In the genomic region with DNA sequence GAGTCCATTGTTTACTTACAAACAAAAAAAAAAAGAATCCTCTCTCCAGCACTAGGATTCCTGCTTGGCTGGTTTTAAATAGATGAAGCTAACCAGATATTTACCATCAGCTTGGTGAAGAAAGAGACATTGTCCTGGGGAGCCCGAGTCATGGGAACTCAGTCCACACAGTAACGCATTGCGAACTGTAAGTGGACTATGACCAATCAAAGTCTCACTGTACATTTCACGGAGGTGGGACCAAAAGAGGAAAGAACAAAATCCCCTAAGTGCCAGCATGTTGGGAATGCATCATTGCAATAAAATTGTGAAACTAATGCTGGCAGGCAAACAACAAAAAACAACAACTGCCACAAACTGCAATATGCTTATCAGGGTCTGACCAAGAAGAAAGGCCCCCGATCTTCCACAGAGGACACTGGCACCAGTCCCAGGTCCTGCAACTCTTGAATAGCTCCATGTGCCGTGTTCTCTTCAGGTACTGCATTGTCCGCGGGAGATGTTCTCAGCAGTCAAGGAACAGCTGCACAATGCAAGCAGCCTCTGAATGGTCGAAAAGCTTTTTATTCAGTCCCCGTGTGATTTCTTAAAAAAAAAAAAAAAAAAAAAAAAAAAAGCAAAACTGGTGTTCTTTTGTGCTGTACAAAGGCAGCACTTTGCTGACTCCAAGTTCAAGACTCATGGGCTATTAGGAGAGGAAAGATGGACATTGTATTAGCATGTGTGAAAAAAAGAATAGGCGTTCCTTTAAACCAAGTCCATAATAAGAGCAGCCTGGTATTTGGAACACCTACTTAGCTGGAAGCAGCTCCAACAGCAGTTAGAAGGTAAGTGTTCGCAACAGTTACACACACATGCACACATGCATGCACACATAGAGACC, we compare ENCODE assay signal across 16 cellular contexts. TPM values are rescaled to one million over a fixed set of nuclear protein-coding genes. Genes with fewer than 3 reads are reported as not detected.
DNase-seq lines count a peak whose midpoint lies in the region; ATAC-seq and TF ChIP-seq lines count a peak whose summit lies in the region.
"Had no signal": no experiment of that assay in that cellular context is flagged by ENCODE, and none has a peak within 500 bp of the region (broad histone marks: within the 10 kb centered on the region; RNA-seq: fewer than 3 reads in every experiment).

No MANE protein-coding gene starts in this region.

- H3K4me2 ChIP-seq in MM.1S (ENCODE audit: low read depth, low read length) = no peak overlapping the region

- H3K4me1 ChIP-seq in HUES6 (ENCODE audit: control insufficient read depth, insufficient read depth, low read length) (peaks cover 82% of the 10 kb centered on the region), MM.1S (ENCODE audit: low read length) (no peaks in the 10 kb centered on the region)

- H3K36me3 ChIP-seq in HUES6 (ENCODE audit: control insufficient read depth, insufficient read depth, low read length) (peaks cover 55% of the 10 kb centered on the region), MM.1S (replicated peaks; ENCODE audit: insufficient read depth, low read length) (no peaks in the 10 kb centered on the region)
- H3K36me3 ChIP-seq: cardiac muscle cell, heart left ventricle had no signal

- no peaks in the 10 kb centered on the region for H3F3A ChIP-seq in MM.1S (ENCODE audit: insufficient read depth, low read length)

- H3K9ac ChIP-seq in HUES6 (ENCODE audit: low read length) = no peak overlapping the region
- no peak overlapping the region for H3K9ac ChIP-seq in MM.1S (ENCODE audit: low read length)

- no peaks in the 10 kb centered on the region for H4K20me1 ChIP-seq in MM.1S (ENCODE audit: insufficient read depth, low read length)

- no peaks in the 10 kb centered on the region for H3K9me2 ChIP-seq in MM.1S (replicated peaks; ENCODE audit: insufficient read depth, low read length)

- H2AFZ ChIP-seq in MM.1S (ENCODE audit: low read length) = no peak overlapping the region

- H3K4me3 ChIP-seq in HUES6 (ENCODE audit: low read depth, low read length) (peak overlapping the region; percentile 16; the same call in 1 of the 2 replicates), cardiac fibroblast (replicated peaks in 1 of 2; ENCODE audit: low read depth in 2 of 2, low read length in 2 of 2) (no peak overlapping the region), MM.1S (ENCODE audit: low read length) (no peak overlapping the region)
- H3K4me3 ChIP-seq: cardiac muscle cell, heart left ventricle had no signal

- intact Hi-C loops in sciatic nerve (cut with DNase I) = no loop called here

- DNase-seq in cardiac fibroblast (ENCODE audit: low read depth in 2 of 2) = peak; percentile 2 to 3
- no peak for DNase-seq in sciatic nerve (ENCODE audit: low spot score)
- no peak for DNase-seq in germinal center (ENCODE audit: low spot score)
- DNase-seq in activated naive CD4-positive, alpha-beta T cell treated with anti-CD3 and anti-CD28 coated beads, Interleukin-2, amount 50 U/mL, for 16 hours = no peak
- DNase-seq in KBM-7 = no peak
- DNase-seq in MM.1S = no peak
- DNase-seq: activated naive CD4-positive, alpha-beta T cell treated with anti-CD3 and anti-CD28 coated beads, Interleukin-2, amount 10 ng/mL, durations not matched to agents 7 days and 5 days; DND-41; heart left ventricle; NCI-H1417; NCI-H524; stimulated activated CD4-positive, alpha-beta T cell treated with anti-CD3 and anti-CD28 coated beads, Interleukin-15, amount 100 ng/mL, for 24 hours; T-cell had no signal

- no peaks in the 10 kb centered on the region for H3K9me3 ChIP-seq in HUES6 (ENCODE audit: control insufficient read depth, insufficient read depth, low read depth, low read length)
- no peaks in the 10 kb centered on the region for H3K9me3 ChIP-seq in MM.1S (replicated peaks; ENCODE audit: insufficient read depth, low read length)
- H3K9me3 ChIP-seq: heart left ventricle had no signal

- H3K27ac ChIP-seq in HUES6 (ENCODE audit: low read depth, low read length) = no peak overlapping the region
- H3K27ac ChIP-seq in layer of hippocampus (ENCODE audit: low read depth, low read length) = peak overlapping the region; percentile 72
- H3K27ac ChIP-seq in MM.1S (ENCODE audit: low read length) = no peak overlapping the region
- H3K27ac ChIP-seq: cardiac muscle cell, heart left ventricle had no signal

- no peaks in the 10 kb centered on the region for H3K79me2 ChIP-seq in MM.1S (ENCODE audit: low read length)

- no peak for TF ChIP-seq CTCF in cardiac fibroblast (IDR thresholded peaks at IDR 0.05; ENCODE audit: low read depth, low read length)
- no peak for TF ChIP-seq CTCF in MM.1S (IDR thresholded peaks at IDR 0.05; ENCODE audit: low read length)

- no peaks in the 10 kb centered on the region for H3K27me3 ChIP-seq in HUES6 (ENCODE audit: control insufficient read depth, insufficient read depth, low read length)
- no peaks in the 10 kb centered on the region for H3K27me3 ChIP-seq in layer of hippocampus (ENCODE audit: control insufficient read depth, insufficient read depth, low read length)
- no peaks in the 10 kb centered on the region for H3K27me3 ChIP-seq in MM.1S (replicated peaks; ENCODE audit: insufficient read depth, low read length)
- H3K27me3 ChIP-seq: cardiac muscle cell, heart left ventricle had no signal

- peak; percentile 65 for ATAC-seq in sciatic nerve
- ATAC-seq: T-cell had no signal

- in situ Hi-C loops in KBM-7 (cut with MboI; ENCODE audit: low pct_unique_long_range_greater_than_20kb, low sequenced_read_pairs) = no loop called here

RNA-seq across cellular contexts. Expression of a gene that starts 38.1 kb away (rescaled TPM):
- total RNA-seq in sciatic nerve = 35.4 TPM

Comparison
In these comparisons a context has a peak if more than half of its experiments do, and no peak if none do; other contexts are left out.
1. DNase-seq: peak in cardiac fibroblast (2 of 2); none in sciatic nerve (single experiment), germinal center (single experiment), activated naive CD4-positive, alpha-beta T cell treated with anti-CD3 and anti-CD28 coated beads, Interleukin-2, amount 50 U/mL, for 16 hours (single experiment), KBM-7 (single experiment) and MM.1S (single experiment).